ENCODE assay signal across 23 cellular contexts in the genomic region with DNA sequence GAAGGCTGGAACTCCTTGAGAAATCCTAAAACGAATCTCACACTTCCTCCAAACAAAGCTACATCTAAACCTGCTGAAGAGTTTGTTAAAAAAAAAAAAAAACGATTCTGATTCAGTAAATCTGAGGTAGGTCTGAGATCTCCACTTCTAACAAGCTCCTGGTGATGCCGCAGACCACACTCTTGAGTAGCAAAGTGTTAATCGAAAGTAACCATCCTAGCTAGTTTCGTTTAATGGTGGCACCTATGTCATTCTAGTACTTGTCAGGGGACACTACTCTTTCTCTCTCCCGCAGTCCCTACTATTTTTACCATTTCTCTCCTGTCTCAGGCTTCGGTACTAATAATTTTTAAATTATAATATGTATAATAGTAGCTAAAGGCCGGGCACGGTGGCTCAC. TPM values are rescaled to one million over a fixed set of nuclear protein-coding genes. Genes with fewer than 3 reads are reported as not detected.
DNase-seq lines count a peak whose midpoint lies in the region; ATAC-seq and TF ChIP-seq lines count a peak whose summit lies in the region.
"Had no signal": no experiment of that assay in that cellular context is flagged by ENCODE, and none has a peak within 500 bp of the region (broad histone marks: within the 10 kb centered on the region; RNA-seq: fewer than 3 reads in every experiment).

No MANE protein-coding gene starts in this region.

- no peaks in the 10 kb centered on the region for H4K20me1 ChIP-seq in DOHH2 (ENCODE audit: control insufficient read depth, insufficient read depth, low read depth, low read length)

- TF ChIP-seq POLR2A in lower leg skin (IDR thresholded peaks at IDR 0.05): no peak

- H3K27me3 ChIP-seq in DOHH2 (ENCODE audit: control insufficient read depth, low read length): no peaks in the 10 kb centered on the region
- H3K27me3 ChIP-seq: dorsolateral prefrontal cortex, sigmoid colon had no signal

- DNase-seq in lower leg skin (ENCODE audit: low spot score in 2 of 2) (no peak), NCI-H1417 (lab: John Stamatoyannopoulos, UW) (no peak)
- DNase-seq: activated CD4-positive, alpha-beta T cell treated with anti-CD3 and anti-CD28 coated beads for 4 hours; CD4-positive, alpha-beta T cell; cerebellar nuclear complex; dorsolateral prefrontal cortex; KG1; lower lobe of right lung; NCI-H524; nephron progenitor cell; posterior cingulate gyrus; sigmoid colon; stimulated activated CD4-positive, alpha-beta T cell treated with anti-CD3 and anti-CD28 coated beads, Interleukin-15, amount 100 ng/mL, for 24 hours; T-helper 17 cell had no signal

- intact Hi-C loops in lower leg skin (cut with DNase I; ENCODE audit: low total_unique reads): no loop called here

- WGBS in lower leg skin, 2 donors: 82 to 86% methylated on average over 9 of the region's 9 CpGs

- H3K4me3 Mint-ChIP-seq in IgD-negative memory B cell (peak overlapping the region in 3 of 4 donors; percentile 24 to 72 (median 33)), brain (peak overlapping the region in 3 of 5 experiments; percentile 22 to 59 (median 28))

- H3K9me3 ChIP-seq in DOHH2 (ENCODE audit: control insufficient read depth, insufficient read depth, low read length): no peaks in the 10 kb centered on the region
- H3K9me3 ChIP-seq: lower lobe of right lung, sigmoid colon had no signal

- TF ChIP-seq CTCF in DOHH2 (IDR thresholded peaks at IDR 0.05; ENCODE audit: low read depth, low read length, poor library complexity, severe bottlenecking) (no peak), brain (conservative IDR thresholded peaks at IDR 0.05) (no peak), lower leg skin (IDR thresholded peaks at IDR 0.05) (no peak)

- H3K79me2 ChIP-seq in DOHH2 (ENCODE audit: control insufficient read depth, low read length): peaks cover 52% of the 10 kb centered on the region

- H3F3A ChIP-seq in DOHH2 (ENCODE audit: control insufficient read depth, insufficient read depth): peaks cover 8% of the 10 kb centered on the region; the same call in 1 of the 2 replicates

- no peak overlapping the region for H3K4me3 ChIP-seq in DOHH2 (ENCODE audit: low read length)
- no peak overlapping the region for H3K4me3 ChIP-seq in lower leg skin (ENCODE audit: low read depth, poor library complexity, severe bottlenecking)
- H3K4me3 ChIP-seq: sigmoid colon had no signal

- H3K4me1 Mint-ChIP-seq in IgD-negative memory B cell (peaks cover 16 to 41% (median 34%) of the 10 kb centered on the region in 3 donors), brain (peaks cover 50% of the 10 kb centered on the region)

- no peaks in the 10 kb centered on the region for H3K36me3 ChIP-seq in DOHH2 (ENCODE audit: control insufficient read depth, low read length)

- peak overlapping the region in 2 of 3 donors; percentile 23 to 71 for H3K27ac Mint-ChIP-seq in IgD-negative memory B cell
- no peak overlapping the region for H3K27ac Mint-ChIP-seq in brain
- H3K27ac Mint-ChIP-seq: nephron progenitor cell had no signal

- peak overlapping the region; percentile 86 for H3K4me2 ChIP-seq in DOHH2 (ENCODE audit: low read length)

- ATAC-seq in GM21367 (IDR thresholded peaks at IDR 0.05; ENCODE audit: unreplicated experiment): peak; percentile 26
- ATAC-seq in GM21825 (IDR thresholded peaks at IDR 0.05; ENCODE audit: unreplicated experiment): no peak
- ATAC-seq in HG03135 (IDR thresholded peaks at IDR 0.05; ENCODE audit: unreplicated experiment): no peak
- ATAC-seq: lower lobe of right lung, T-helper 17 cell had no signal

- H3K27me3 Mint-ChIP-seq in IgD-negative memory B cell (no peaks in the 10 kb centered on the region), brain (peaks cover 4% of the 10 kb centered on the region)
- H3K27me3 Mint-ChIP-seq: CD4-positive, alpha-beta T cell; T-helper 17 cell; type B pancreatic cell had no signal

- no peak overlapping the region for H3K27ac ChIP-seq in DOHH2 (ENCODE audit: low read depth, low read length)
- H3K27ac ChIP-seq: dorsolateral prefrontal cortex, lower lobe of right lung, RWPE1, SK-N-MC had no signal

- H3K9me3 Mint-ChIP-seq in IgD-negative memory B cell (no peaks in the 10 kb centered on the region), brain (no peaks in the 10 kb centered on the region)
- H3K9me3 Mint-ChIP-seq: CD4-positive, alpha-beta T cell; nephron progenitor cell; type B pancreatic cell had no signal

- peaks cover 19% of the 10 kb centered on the region for H3K4me1 ChIP-seq in DOHH2 (ENCODE audit: control insufficient read depth, low read length)

- H3K36me3 Mint-ChIP-seq in IgD-negative memory B cell (peaks cover 6% of the 10 kb centered on the region), brain (peaks cover 54% of the 10 kb centered on the region)

- H3K9me2 ChIP-seq in DOHH2 (replicated peaks; ENCODE audit: control insufficient read depth, low read length): no peaks in the 10 kb centered on the region

RNA-seq across cellular contexts. Expression of gene CLCC1, which starts 2.1 kb away (rescaled TPM):
- polyA plus RNA-seq in IgD-negative memory B cell: 10.9 TPM
- 19.5 TPM for polyA plus RNA-seq in brain (ENCODE audit: insufficient read depth, low read depth, low replicate concordance)
- 10 to 100 TPM; 11.8 to 16.0 (median 14.6) TPM for total RNA-seq in lower leg skin

Comparison
In these comparisons a context has a peak if more than half of its experiments do, and no peak if none do; other contexts are left out.
1. H3K27ac Mint-ChIP-seq: peak in IgD-negative memory B cell (2 of 3); none in brain (0 of 5).